1 cellular context compared by ENCODE assay signal in genomic region chr9:124267271-124267807, GRCh38.
TF ChIP-seq lines count a peak whose summit lies in the region.

No MANE protein-coding gene starts in this region.

TF ChIP-seq in HCT116, 20 proteins besides CTCF, POLR2A, EP300 and RAD21 (continued from another document):
- TF ChIP-seq REST (IDR thresholded peaks at IDR 0.05; ENCODE audit: low read depth): no peak
